Comparison of ENCODE assay signal across 21 cellular contexts in the genomic region with DNA sequence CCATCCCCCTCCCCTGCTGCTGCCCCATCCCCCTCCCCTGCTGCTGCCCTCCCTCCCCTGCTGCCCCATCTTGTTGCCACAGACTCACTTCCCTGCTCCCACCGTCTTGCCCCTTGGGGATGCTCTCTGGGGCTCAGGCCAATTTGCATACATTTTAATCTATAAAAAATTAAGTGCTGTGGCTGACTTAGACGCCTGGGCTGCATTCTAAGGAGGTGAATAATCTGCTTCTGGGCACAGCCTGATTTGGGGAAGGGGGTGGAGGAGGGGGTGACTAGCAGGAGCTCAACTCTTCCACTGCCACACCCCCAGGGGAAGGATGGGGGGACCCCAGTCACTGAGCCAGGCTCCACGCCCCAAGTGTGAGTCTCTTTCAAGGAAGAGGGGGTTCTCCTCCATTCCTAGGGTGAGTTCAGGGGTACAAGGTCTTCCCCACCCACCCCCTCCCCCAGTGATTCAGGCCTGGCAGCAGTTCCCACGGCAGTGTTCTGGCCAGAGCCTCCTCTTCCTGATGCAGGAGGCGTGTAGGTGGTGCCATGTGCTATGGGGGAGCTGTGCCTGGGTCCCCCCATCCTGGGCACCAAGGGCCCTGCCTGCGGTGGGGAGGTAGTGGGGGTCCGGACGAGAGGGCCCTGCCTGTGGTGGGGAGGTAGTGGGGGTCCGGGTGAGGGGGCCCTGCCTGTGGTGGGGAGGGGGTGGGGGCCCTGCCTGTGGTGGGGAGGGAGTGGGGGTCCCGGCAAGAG. TPM values are rescaled to one million over a fixed set of nuclear protein-coding genes. Genes with fewer than 3 reads are reported as not detected.
DNase-seq lines count a peak whose midpoint lies in the region; ATAC-seq and TF ChIP-seq lines count a peak whose summit lies in the region.
"Had no signal": no experiment of that assay in that cellular context is flagged by ENCODE, and none has a peak within 500 bp of the region (broad histone marks: within the 10 kb centered on the region; RNA-seq: fewer than 3 reads in every experiment).

No MANE protein-coding gene starts in this region.

- H3K4me2 ChIP-seq in MM.1S (ENCODE audit: low read depth, low read length) = no peak overlapping the region

- H3K27me3 ChIP-seq in ACC112 (ENCODE audit: insufficient read depth, low read length) = no peaks in the 10 kb centered on the region
- H3K27me3 ChIP-seq in MM.1S (replicated peaks; ENCODE audit: insufficient read depth, low read length) = no peaks in the 10 kb centered on the region
- H3K27me3 ChIP-seq: brain microvascular endothelial cell, vagina had no signal

- H3F3A ChIP-seq in MM.1S (ENCODE audit: insufficient read depth, low read length) = no peaks in the 10 kb centered on the region

- H3K27me3 Mint-ChIP-seq in glutamatergic neuron (ENCODE audit: unreplicated experiment) = no peaks in the 10 kb centered on the region
- H3K27me3 Mint-ChIP-seq in activated T-helper 2 cell treated with anti-CD3 and anti-CD28 coated beads, Interferon-gamma antibody, Interleukin-2, Interleukin-4, amounts not matched to agents 10 μg/mL and 5 μg/mL and 100 μg/mL, durations not matched to agents 14 hours and 24 hours and 36 hours (ENCODE audit: low read depth) = no peaks in the 10 kb centered on the region
- H3K27me3 Mint-ChIP-seq: B cell; naive thymus-derived CD8-positive, alpha-beta T cell; stimulated activated naive CD8-positive, alpha-beta T cell treated with anti-CD3 and anti-CD28 coated beads, Interleukin-15, Interleukin-2, amounts not matched to agents 100 ng/mL and 50 ng/mL, for 24 hours had no signal

- POLR2A ChIA-PET in RWPE1 (lab: Yijun Ruan, JAX; ENCODE audit: low non-redundant PET) = no interaction called here

- H3K4me1 Mint-ChIP-seq in glutamatergic neuron (ENCODE audit: low read depth, unreplicated experiment) = peaks cover 13% of the 10 kb centered on the region
- peaks cover 7% of the 10 kb centered on the region for H3K4me1 Mint-ChIP-seq in activated T-helper 2 cell treated with anti-CD3 and anti-CD28 coated beads, Interferon-gamma antibody, Interleukin-2, Interleukin-4, amounts not matched to agents 10 μg/mL and 5 μg/mL and 100 μg/mL, durations not matched to agents 14 hours and 24 hours and 36 hours (ENCODE audit: low read depth)

- no peak for ATAC-seq in activated naive CD4-positive, alpha-beta T cell treated with anti-CD3 and anti-CD28 coated beads, Interleukin-2, amount 50 U/mL, for 72 hours
- ATAC-seq: lower lobe of right lung; naive thymus-derived CD8-positive, alpha-beta T cell; psoas muscle had no signal

- peaks cover 10% of the 10 kb centered on the region for H3K79me2 ChIP-seq in ACC112 (ENCODE audit: control insufficient read depth, insufficient read depth, low read length, unreplicated experiment)
- H3K79me2 ChIP-seq in MM.1S (ENCODE audit: low read length) = peaks cover 22% of the 10 kb centered on the region

- DNase-seq in GM04504 (ENCODE audit: low read depth) (peak; percentile 84), RWPE1 (ENCODE audit: low spot score) (no peak), glutamatergic neuron (peak; percentile 64), RKO (ENCODE audit: low spot score) (no peak), MM.1S (no peak)
- DNase-seq in activated naive CD4-positive, alpha-beta T cell treated with anti-CD3 and anti-CD28 coated beads, Interleukin-2, amount 50 U/mL, for 72 hours (ENCODE audit: low spot score in 2 of 2) = no peak
- DNase-seq in activated T-helper 2 cell treated with anti-CD3 and anti-CD28 coated beads, Interferon-gamma antibody, Interleukin-2, Interleukin-4, amounts not matched to agents 10 μg/mL and 5 μg/mL and 100 μg/mL, durations not matched to agents 14 hours and 24 hours and 36 hours (ENCODE audit: low spot score) = no peak
- DNase-seq: activated CD4-positive, alpha-beta T cell treated with anti-CD3 and anti-CD28 coated beads for 4 hours; activated naive CD4-positive, alpha-beta T cell treated with anti-CD3 and anti-CD28 coated beads, Interleukin-2, amount 10 ng/mL, durations not matched to agents 7 days and 5 days; brain microvascular endothelial cell; dermis blood vessel endothelial cell; lower lobe of right lung; naive thymus-derived CD8-positive, alpha-beta T cell; NCI-H1092; psoas muscle; SHP77 had no signal

- peaks cover 1% of the 10 kb centered on the region for H3K9me3 Mint-ChIP-seq in glutamatergic neuron (ENCODE audit: unreplicated experiment)
- no peaks in the 10 kb centered on the region for H3K9me3 Mint-ChIP-seq in activated naive CD4-positive, alpha-beta T cell treated with anti-CD3 and anti-CD28 coated beads, Interleukin-2, amount 50 U/mL, for 72 hours
- no peaks in the 10 kb centered on the region for H3K9me3 Mint-ChIP-seq in activated T-helper 2 cell treated with anti-CD3 and anti-CD28 coated beads, Interferon-gamma antibody, Interleukin-2, Interleukin-4, amounts not matched to agents 10 μg/mL and 5 μg/mL and 100 μg/mL, durations not matched to agents 14 hours and 24 hours and 36 hours
- H3K9me3 Mint-ChIP-seq: activated naive CD4-positive, alpha-beta T cell treated with anti-CD3 and anti-CD28 coated beads, Interleukin-2, amount 10 ng/mL, durations not matched to agents 7 days and 5 days; naive thymus-derived CD8-positive, alpha-beta T cell; stimulated activated naive CD8-positive, alpha-beta T cell treated with anti-CD3 and anti-CD28 coated beads, Interleukin-15, Interleukin-2, amounts not matched to agents 100 ng/mL and 50 ng/mL, for 24 hours had no signal

- H3K9ac ChIP-seq in MM.1S (ENCODE audit: low read length) = no peak overlapping the region

- CTCF ChIA-PET in RWPE1 (lab: Yijun Ruan, JAX) = interaction anchor here (0.6 kb wide), 1 partner anchor 126 kb away, joined by 3 read pairs; no protein-coding TSS in a partner anchor

- no peaks in the 10 kb centered on the region for H3K9me2 ChIP-seq in MM.1S (replicated peaks; ENCODE audit: insufficient read depth, low read length)

- intact Hi-C loops in activated T-helper 2 cell treated with anti-CD3 and anti-CD28 coated beads, Interferon-gamma antibody, Interleukin-2, Interleukin-4, amounts not matched to agents 10 μg/mL and 5 μg/mL and 100 μg/mL, durations not matched to agents 14 hours and 24 hours and 36 hours (cut with micrococcal nuclease) = no loop called here

- H3K4me3 ChIP-seq in ACC112 (ENCODE audit: low read depth, low read length) (0 out of 2 replicates have a peak overlapping the region, but pooled peaks have one; percentile 21), MM.1S (ENCODE audit: low read length) (no peak overlapping the region)
- H3K4me3 ChIP-seq: lower lobe of right lung, psoas muscle, vagina had no signal

- no peak overlapping the region for H3K4me3 Mint-ChIP-seq in glutamatergic neuron (ENCODE audit: unreplicated experiment)
- no peak overlapping the region for H3K4me3 Mint-ChIP-seq in activated T-helper 2 cell treated with anti-CD3 and anti-CD28 coated beads, Interferon-gamma antibody, Interleukin-2, Interleukin-4, amounts not matched to agents 10 μg/mL and 5 μg/mL and 100 μg/mL, durations not matched to agents 14 hours and 24 hours and 36 hours (ENCODE audit: low read depth)
- H3K4me3 Mint-ChIP-seq: activated naive CD4-positive, alpha-beta T cell treated with anti-CD3 and anti-CD28 coated beads, Interleukin-2, amount 10 ng/mL, durations not matched to agents 7 days and 5 days; B cell; stimulated activated naive CD8-positive, alpha-beta T cell treated with anti-CD3 and anti-CD28 coated beads, Interleukin-15, Interleukin-2, amounts not matched to agents 100 ng/mL and 50 ng/mL, for 24 hours had no signal

- H3K27ac ChIP-seq in ACC112 (ENCODE audit: low read depth, low read length) = peak overlapping the region; percentile 59
- peak overlapping the region; percentile 62 for H3K27ac ChIP-seq in RWPE1
- H3K27ac ChIP-seq in MM.1S (ENCODE audit: low read length) = no peak overlapping the region
- H3K27ac ChIP-seq: brain microvascular endothelial cell, lower lobe of right lung, psoas muscle, vagina had no signal

- TF ChIP-seq CTCF in RWPE1 (conservative IDR thresholded peaks at IDR 0.05; ENCODE audit: low read depth) (no peak), glutamatergic neuron (IDR thresholded peaks at IDR 0.05; ENCODE audit: partially characterized antibody, unreplicated experiment) (no peak), MM.1S (IDR thresholded peaks at IDR 0.05; ENCODE audit: low read length) (no peak)

- H4K20me1 ChIP-seq in MM.1S (ENCODE audit: insufficient read depth, low read length) = no peaks in the 10 kb centered on the region

- no peak overlapping the region for H3K27ac Mint-ChIP-seq in glutamatergic neuron (ENCODE audit: unreplicated experiment)
- no peak overlapping the region for H3K27ac Mint-ChIP-seq in activated naive CD4-positive, alpha-beta T cell treated with anti-CD3 and anti-CD28 coated beads, Interleukin-2, amount 50 U/mL, for 72 hours
- H3K27ac Mint-ChIP-seq in activated T-helper 2 cell treated with anti-CD3 and anti-CD28 coated beads, Interferon-gamma antibody, Interleukin-2, Interleukin-4, amounts not matched to agents 10 μg/mL and 5 μg/mL and 100 μg/mL, durations not matched to agents 14 hours and 24 hours and 36 hours = no peak overlapping the region
- H3K27ac Mint-ChIP-seq: activated naive CD4-positive, alpha-beta T cell treated with anti-CD3 and anti-CD28 coated beads, Interleukin-2, amount 10 ng/mL, durations not matched to agents 7 days and 5 days; B cell; naive thymus-derived CD8-positive, alpha-beta T cell; stimulated activated naive CD8-positive, alpha-beta T cell treated with anti-CD3 and anti-CD28 coated beads, Interleukin-15, Interleukin-2, amounts not matched to agents 100 ng/mL and 50 ng/mL, for 24 hours had no signal

- H2AFZ ChIP-seq in ACC112 (ENCODE audit: low read length, unreplicated experiment) (no peak overlapping the region), MM.1S (ENCODE audit: low read length) (no peak overlapping the region)

- H3K36me3 Mint-ChIP-seq in glutamatergic neuron (ENCODE audit: unreplicated experiment) = no peaks in the 10 kb centered on the region
- no peaks in the 10 kb centered on the region for H3K36me3 Mint-ChIP-seq in activated naive CD4-positive, alpha-beta T cell treated with anti-CD3 and anti-CD28 coated beads, Interleukin-2, amount 50 U/mL, for 72 hours
- peaks cover 21% of the 10 kb centered on the region for H3K36me3 Mint-ChIP-seq in activated T-helper 2 cell treated with anti-CD3 and anti-CD28 coated beads, Interferon-gamma antibody, Interleukin-2, Interleukin-4, amounts not matched to agents 10 μg/mL and 5 μg/mL and 100 μg/mL, durations not matched to agents 14 hours and 24 hours and 36 hours (ENCODE audit: low read depth)

- H3K4me1 ChIP-seq in ACC112 (ENCODE audit: control insufficient read depth, insufficient read depth, low read length, unreplicated experiment) (peaks cover 32% of the 10 kb centered on the region), MM.1S (ENCODE audit: low read length) (0 out of 2 replicates have a peak, but pooled peaks cover 5% of the 10 kb centered on the region)

- H3K36me3 ChIP-seq in ACC112 (ENCODE audit: insufficient read depth, low read length) (no peaks in the 10 kb centered on the region), MM.1S (replicated peaks; ENCODE audit: insufficient read depth, low read length) (no peaks in the 10 kb centered on the region)

- no peaks in the 10 kb centered on the region for H3K9me3 ChIP-seq in MM.1S (replicated peaks; ENCODE audit: insufficient read depth, low read length)
- H3K9me3 ChIP-seq: lower lobe of right lung, psoas muscle, vagina had no signal

RNA-seq across cellular contexts. Expression of a gene that starts 5.0 kb away (rescaled TPM):
- total RNA-seq in glutamatergic neuron (ENCODE audit: unreplicated experiment) = 36.4 TPM
- 10 to 100 TPM; 30.5 to 38.0 TPM for total RNA-seq in activated naive CD4-positive, alpha-beta T cell treated with anti-CD3 and anti-CD28 coated beads, Interleukin-2, amount 50 U/mL, for 72 hours
- total RNA-seq in activated T-helper 2 cell treated with anti-CD3 and anti-CD28 coated beads, Interferon-gamma antibody, Interleukin-2, Interleukin-4, amounts not matched to agents 10 μg/mL and 5 μg/mL and 100 μg/mL, durations not matched to agents 14 hours and 24 hours and 36 hours = 43.4 and 47.5 TPM in 2 replicates

RNA-seq across cellular contexts. Expression of a gene that starts 6.8 kb away (rescaled TPM):
- total RNA-seq in glutamatergic neuron (ENCODE audit: unreplicated experiment) = 16.3 TPM
- total RNA-seq in activated naive CD4-positive, alpha-beta T cell treated with anti-CD3 and anti-CD28 coated beads, Interleukin-2, amount 50 U/mL, for 72 hours = 10 to 100 TPM; 21.8 to 30.7 TPM
- total RNA-seq in activated T-helper 2 cell treated with anti-CD3 and anti-CD28 coated beads, Interferon-gamma antibody, Interleukin-2, Interleukin-4, amounts not matched to agents 10 μg/mL and 5 μg/mL and 100 μg/mL, durations not matched to agents 14 hours and 24 hours and 36 hours = 29.9 and 35.8 TPM in 2 replicates

RNA-seq across cellular contexts. Expression of a gene that starts 9.8 kb away (rescaled TPM):
- 50.3 TPM for total RNA-seq in glutamatergic neuron (ENCODE audit: unreplicated experiment)
- total RNA-seq in activated naive CD4-positive, alpha-beta T cell treated with anti-CD3 and anti-CD28 coated beads, Interleukin-2, amount 50 U/mL, for 72 hours = under 1 TPM; 0.06 to 0.07 TPM
- 0.25 and 0.51 TPM in 2 replicates for total RNA-seq in activated T-helper 2 cell treated with anti-CD3 and anti-CD28 coated beads, Interferon-gamma antibody, Interleukin-2, Interleukin-4, amounts not matched to agents 10 μg/mL and 5 μg/mL and 100 μg/mL, durations not matched to agents 14 hours and 24 hours and 36 hours
- total RNA-seq: H1 had no signal

RNA-seq across cellular contexts. Expression of a gene that starts 19.9 kb away (rescaled TPM):
- 2.5 TPM for total RNA-seq in glutamatergic neuron (ENCODE audit: unreplicated experiment)
- total RNA-seq in activated naive CD4-positive, alpha-beta T cell treated with anti-CD3 and anti-CD28 coated beads, Interleukin-2, amount 50 U/mL, for 72 hours = 10 to 100 TPM; 36.8 to 41.8 TPM
- 42.6 and 43.5 TPM in 2 replicates for total RNA-seq in activated T-helper 2 cell treated with anti-CD3 and anti-CD28 coated beads, Interferon-gamma antibody, Interleukin-2, Interleukin-4, amounts not matched to agents 10 μg/mL and 5 μg/mL and 100 μg/mL, durations not matched to agents 14 hours and 24 hours and 36 hours

Comparison
In these comparisons a context has a peak if more than half of its experiments do, and no peak if none do; other contexts are left out.
1. DNase-seq: peak in GM04504 (single experiment) and glutamatergic neuron (single experiment); none in RWPE1 (single experiment), activated naive CD4-positive, alpha-beta T cell treated with anti-CD3 and anti-CD28 coated beads, Interleukin-2, amount 50 U/mL, for 72 hours (0 of 2), activated T-helper 2 cell treated with anti-CD3 and anti-CD28 coated beads, Interferon-gamma antibody, Interleukin-2, Interleukin-4, amounts not matched to agents 10 μg/mL and 5 μg/mL and 100 μg/mL, durations not matched to agents 14 hours and 24 hours and 36 hours (single experiment), RKO (single experiment) and MM.1S (single experiment).
2. RNA of a gene that starts 9.8 kb away (total RNA-seq): 50.3 TPM in glutamatergic neuron (single experiment); 0.25 to 0.51 TPM in activated T-helper 2 cell treated with anti-CD3 and anti-CD28 coated beads, Interferon-gamma antibody, Interleukin-2, Interleukin-4, amounts not matched to agents 10 μg/mL and 5 μg/mL and 100 μg/mL, durations not matched to agents 14 hours and 24 hours and 36 hours and 0.06 to 0.07 TPM in activated naive CD4-positive, alpha-beta T cell treated with anti-CD3 and anti-CD28 coated beads, Interleukin-2, amount 50 U/mL, for 72 hours; every median in the first group is over 10 times any median in the second.